In the genomic region with DNA sequence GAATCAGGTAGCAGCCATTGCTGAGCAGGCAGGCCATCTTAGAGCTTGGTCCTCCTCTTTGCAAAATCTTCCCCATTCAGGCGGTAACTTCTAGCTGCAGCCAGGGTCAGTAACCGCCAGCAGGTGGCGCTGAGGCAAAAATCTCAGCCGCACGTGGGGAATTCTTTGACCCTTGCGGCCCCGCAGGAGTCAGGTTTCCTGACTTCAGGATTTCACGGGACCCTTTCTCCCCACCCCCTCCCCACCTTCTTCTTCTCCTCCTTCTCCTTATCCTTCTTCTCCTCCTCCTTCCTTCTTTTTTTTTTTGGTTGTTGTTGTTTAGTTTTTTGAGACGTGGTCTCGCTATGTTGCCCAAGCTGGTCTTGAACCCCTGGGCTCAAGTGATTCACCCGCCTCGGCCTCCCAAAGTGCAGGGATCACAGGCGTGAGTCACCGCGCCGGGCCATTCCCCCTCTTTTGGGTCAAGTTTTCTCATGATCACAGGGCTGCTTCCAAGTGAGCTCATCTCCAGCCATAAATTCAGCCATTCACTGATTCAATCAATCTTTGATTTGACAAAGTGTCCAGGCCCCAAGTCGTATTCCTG, we compare ENCODE assay signal across 8 cellular contexts. TPM values are rescaled to one million over a fixed set of nuclear protein-coding genes. Genes with fewer than 3 reads are reported as not detected.
DNase-seq lines count a peak whose midpoint lies in the region; ATAC-seq, FAIRE-seq and TF ChIP-seq lines count a peak whose summit lies in the region.

No MANE protein-coding gene starts in this region.

- intact Hi-C loops in K562 (cut with micrococcal nuclease) = loop anchor here (2.0 to 10.0 kb wide), 4 partner anchors 239 to 619 kb away; no protein-coding TSS in a partner anchor

- peak overlapping the region; percentile 82 for H3K9ac ChIP-seq in Loucy (ENCODE audit: low read depth, low read length, poor library complexity, severe bottlenecking)
- no peak overlapping the region for H3K9ac ChIP-seq in K562 (ENCODE audit: insufficient read depth in 1 of 2, low read depth in 2 of 2, low read length in 2 of 2)

- H3K9me3 ChIP-seq in Loucy (ENCODE audit: insufficient read depth, low read depth, low read length) (no peaks in the 10 kb centered on the region), K562 (replicated peaks; ENCODE audit: control insufficient read depth, insufficient read depth, low read depth, low read length) (no peaks in the 10 kb centered on the region)

- CTCF ChIA-PET in K562 (lab: Yijun Ruan, JAX; ENCODE audit: low intra/inter-chr PET ratio) = interaction anchor here (0.6 to 7.1 kb wide), 10 partner anchors 48 to 561 kb away, joined by 3 to 227 read pairs (median 4); a partner anchor contains a TSS

- 0 out of 2 replicates have a peak, but pooled peaks have one; percentile 5 for TF ChIP-seq EP300 in K562 (IDR thresholded peaks at IDR 0.05; ENCODE audit: low read length)

- H3K9me1 ChIP-seq in K562 (ENCODE audit: control insufficient read depth, insufficient read depth, low read length) = no peaks in the 10 kb centered on the region

- 12% methylated on average over 17 of the region's 17 CpGs for WGBS in K562 (ENCODE audit: insufficient coverage, low coverage, missing lambda C conversion rate)

- TF ChIP-seq RAD21 in K562 (CRISPR knock-in tag; conservative IDR thresholded peaks at IDR 0.05 in 1 of 2, IDR thresholded peaks at IDR 0.05 in 1 of 2) = peak; percentile 73 to 93

- POLR2A ChIA-PET in K562 (lab: Yijun Ruan, JAX) = interaction anchor here (0.6 to 1.6 kb wide), 9 partner anchors 45 to 111 kb away, joined by 3 to 7 read pairs (median 3); a partner anchor contains a TSS

- H3K4me3 ChIP-seq in Loucy (ENCODE audit: low read length, poor library complexity, severe bottlenecking) (peak overlapping the region; percentile 76), K562 (no peak overlapping the region)

- in situ Hi-C loops in K562 (cut with MboI) = loop anchor here (5.0 kb wide), 2 partner anchors 51 to 236 kb away; no protein-coding TSS in a partner anchor

- H3K27me3 ChIP-seq in Loucy (ENCODE audit: insufficient read depth, low read length, poor library complexity, severe bottlenecking) (no peaks in the 10 kb centered on the region), K562 (ENCODE audit: control insufficient read depth in 2 of 2, insufficient read depth in 2 of 2, low read length in 2 of 2) (peaks cover 0 to 5% of the 10 kb centered on the region in 2 experiments; a peak in 1 of 5 replicates)

- FAIRE-seq in K562 (lab: Jason Lieb, UNC) = peak; percentile 95

- H3K4me1 ChIP-seq in Loucy (ENCODE audit: insufficient read depth, low read length, poor library complexity, severe bottlenecking) (peaks cover 36% of the 10 kb centered on the region), K562 (replicated peaks in 1 of 2; ENCODE audit: control insufficient read depth in 2 of 2, insufficient read depth in 2 of 2, low read length in 2 of 2) (peaks cover 3 to 5% of the 10 kb centered on the region in 2 experiments; a peak in 3 of 5 replicates)

- DNase-seq in ELR (ENCODE audit: low read depth) (peak; percentile 82), UCSD-AML1 (lab: John Stamatoyannopoulos, UW; ENCODE audit: unreplicated experiment) (peak; percentile 70), K562 (ENCODE audit: extremely low read depth in 1 of 4, low spot score in 3 of 4) (peak; percentile 74 to 85 (median 83)), inferior parietal cortex (ENCODE audit: extremely low spot score) (peak; percentile 75)
- peak; percentile 42 to 57 (median 54) for DNase-seq in stimulated activated CD4-positive, alpha-beta T cell treated with anti-CD3 and anti-CD28 coated beads, Interleukin-1b, Interleukin-23, amount 100 ng/mL, for 24 hours (ENCODE audit: low read depth in 4 of 4, low spot score in 1 of 4)

- H3K9me2 ChIP-seq in Loucy (replicated peaks; ENCODE audit: low read depth, low read length) = no peaks in the 10 kb centered on the region

- H3K27ac ChIP-seq in K562 (ENCODE audit: extremely low read depth, low read depth, low read length) = no peak overlapping the region

- H4K20me1 ChIP-seq in Loucy (ENCODE audit: insufficient read depth, low read length, poor library complexity, severe bottlenecking) (no peaks in the 10 kb centered on the region), K562 (replicated peaks; ENCODE audit: control insufficient read depth, insufficient read depth, low read length) (no peaks in the 10 kb centered on the region)

- ATAC-seq in K562 (peak; percentile 79), HG03280 (IDR thresholded peaks at IDR 0.05; ENCODE audit: unreplicated experiment) (no peak), HG03439 (IDR thresholded peaks at IDR 0.05; ENCODE audit: unreplicated experiment) (no peak)

- TF ChIP-seq POLR2A in K562 (conservative IDR thresholded peaks at IDR 0.05) = no peak

- TF ChIP-seq CTCF in Loucy (conservative IDR thresholded peaks at IDR 0.05; ENCODE audit: low read length) (peak; percentile 93), K562 (IDR thresholded peaks at IDR 0.05 in 2 of 3, conservative IDR thresholded peaks at IDR 0.05 in 1 of 3; ENCODE audit: insufficient read depth in 2 of 3, low read depth in 1 of 3, low read length in 3 of 3) (peak; percentile 93 to 95 (median 95))

- H3K4me2 ChIP-seq in Loucy (ENCODE audit: low read depth, low read length, poor library complexity, severe bottlenecking) (peak overlapping the region; percentile 86), K562 (ENCODE audit: insufficient read depth, low read length) (no peak overlapping the region)

- no TSS peak for BruUV-seq in K562 (replicated peaks; lab: Mats Ljungman, UMichigan)

- H2AFZ ChIP-seq in Loucy (ENCODE audit: low read length) (peak overlapping the region; percentile 62), K562 (ENCODE audit: low read depth, low read length) (no peak overlapping the region)

- no peaks in the 10 kb centered on the region for H3F3A ChIP-seq in Loucy (ENCODE audit: low read depth)

- H3K36me3 ChIP-seq in Loucy (ENCODE audit: insufficient read depth, low read length) = no peaks in the 10 kb centered on the region
- no peaks in the 10 kb centered on the region for H3K36me3 ChIP-seq in K562 (ENCODE audit: control insufficient read depth, insufficient read depth, low read length)

- H3K79me2 ChIP-seq in Loucy (ENCODE audit: insufficient read depth, low read length) (peaks cover 31% of the 10 kb centered on the region), K562 (ENCODE audit: control insufficient read depth, insufficient read depth, low read length) (no peaks in the 10 kb centered on the region)

TF ChIP-seq in K562, 482 proteins besides CTCF, POLR2A, EP300 and RAD21 (continues in another document):
- TF ChIP-seq, protein P1, sequence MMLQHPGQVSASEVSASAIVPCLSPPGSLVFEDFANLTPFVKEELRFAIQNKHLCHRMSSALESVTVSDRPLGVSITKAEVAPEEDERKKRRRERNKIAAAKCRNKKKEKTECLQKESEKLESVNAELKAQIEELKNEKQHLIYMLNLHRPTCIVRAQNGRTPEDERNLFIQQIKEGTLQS (IDR thresholded peaks at IDR 0.05) = peak; percentile 69
- TF ChIP-seq, protein P1 (CRISPR knock-in tag; conservative IDR thresholded peaks at IDR 0.05) = 0 out of 2 replicates have a peak, but pooled peaks have one; percentile 60

RNA-seq across cellular contexts. Expression of a gene that starts 33.4 kb away (rescaled TPM):
- total RNA-seq in K562 (2011; cell fraction: chromatin; rRNA removed; ENCODE audit: low replicate concordance) = 0.62 and 1.6 TPM in 2 replicates
- total RNA-seq in K562 (2011; cell fraction: nucleolus; rRNA removed) = 1.7 and 2.0 TPM in 2 replicates
- 1.1 and 1.4 TPM in 2 replicates for total RNA-seq in K562 (2011; cell fraction: nucleoplasm; rRNA removed)
- 1.3 and 2.9 TPM in 2 replicates for total RNA-seq in K562 (2014; rRNA removed)
- 0.25 and 0.29 TPM in 2 replicates for total RNA-seq in K562 (2014; rRNA removed; fragmentation: Illumina TruSeq; extraction: Trizol)
- 0.60 and 0.83 TPM in 2 replicates for total RNA-seq in K562 (2015; rRNA removed; fragmentation: Illumina TruSeq; extraction: Trizol)
- total RNA-seq in K562 (2021) = 1.6 and 1.7 TPM in 2 replicates
- 0.39 and 0.61 TPM in 2 replicates for polyA plus RNA-seq in K562 (2011; rRNA removed)
- 0.77 and 0.98 TPM in 2 replicates for polyA plus RNA-seq in K562 (2011; cell fraction: cytosol; rRNA removed)
- 0.44 and 0.67 TPM in 2 replicates for polyA plus RNA-seq in K562 (2011; cell fraction: nucleus; rRNA removed)
- polyA plus RNA-seq in K562 (2012) = 0.77 and 0.80 TPM in 2 replicates
- polyA plus RNA-seq in K562 (2014; fragmentation: Illumina TruSeq; extraction: Trizol) = 0.48 and 0.54 TPM in 2 replicates
- under 1 TPM in 1 of 2 experiments, not detected in 1; 0.07 TPM for polyA plus RNA-seq in K562 (2014; fragmentation: Nextera tagmentation; extraction: Ambion mirVana)
- polyA plus RNA-seq in K562 (2014; rRNA removed) = 0.93 TPM in 2 replicates
- polyA minus RNA-seq in K562 (2011; rRNA and poly(A)+ RNA removed) = 0.42 and 0.84 TPM in 2 replicates
- 0.48 and 1.1 TPM in 2 replicates for polyA minus RNA-seq in K562 (2011; cell fraction: cytosol; rRNA and poly(A)+ RNA removed)
- 0.81 and 1.2 TPM in 2 replicates for polyA minus RNA-seq in K562 (2011; cell fraction: nucleus; rRNA and poly(A)+ RNA removed)

RNA-seq across cellular contexts. Expression of a gene that starts 52.6 kb away (rescaled TPM):
- total RNA-seq in K562 (2011; cell fraction: chromatin; rRNA removed; ENCODE audit: low replicate concordance) = 0.90 and 1.7 TPM in 2 replicates
- total RNA-seq in K562 (2011; cell fraction: nucleolus; rRNA removed) = 1.3 and 1.8 TPM in 2 replicates
- total RNA-seq in K562 (2011; cell fraction: nucleoplasm; rRNA removed) = 1.3 TPM in 2 replicates
- 1.1 and 1.2 TPM in 2 replicates for total RNA-seq in K562 (2014; rRNA removed)
- total RNA-seq in K562 (2014; rRNA removed; fragmentation: Illumina TruSeq; extraction: Trizol) = 0.73 and 0.95 TPM in 2 replicates
- total RNA-seq in K562 (2015; rRNA removed; fragmentation: Illumina TruSeq; extraction: Trizol) = 0.26 and 0.47 TPM in 2 replicates
- 0.95 and 2.3 TPM in 2 replicates for total RNA-seq in K562 (2021)
- polyA plus RNA-seq in K562 (2011; rRNA removed) = 0.98 and 1.9 TPM in 2 replicates
- 1.7 and 2.1 TPM in 2 replicates for polyA plus RNA-seq in K562 (2011; cell fraction: cytosol; rRNA removed)
- 1.1 and 1.7 TPM in 2 replicates for polyA plus RNA-seq in K562 (2011; cell fraction: nucleus; rRNA removed)
- 0.29 and 0.94 TPM in 2 replicates for polyA plus RNA-seq in K562 (2012)
- 0.98 and 1.4 TPM in 2 replicates for polyA plus RNA-seq in K562 (2014; fragmentation: Illumina TruSeq; extraction: Trizol)
- under 1 TPM; 0.03 to 0.14 TPM for polyA plus RNA-seq in K562 (2014; fragmentation: Nextera tagmentation; extraction: Ambion mirVana)
- polyA plus RNA-seq in K562 (2014; rRNA removed) = 0.97 and 1.3 TPM in 2 replicates
- polyA minus RNA-seq in K562 (2011; rRNA and poly(A)+ RNA removed) = 0.32 and 0.90 TPM in 2 replicates
- 0.38 TPM in 1 of 2 replicates, not detected in the other for polyA minus RNA-seq in K562 (2011; cell fraction: cytosol; rRNA and poly(A)+ RNA removed)
- 0.81 and 1.1 TPM in 2 replicates for polyA minus RNA-seq in K562 (2011; cell fraction: nucleus; rRNA and poly(A)+ RNA removed)
